In genomic region chr7:151336027-151336720, GRCh38 we compare ENCODE assay signal across 17 cellular contexts.
"Had no signal": no experiment of that assay in that cellular context is flagged by ENCODE, and none has a peak within 500 bp of the region (broad histone marks: within the 10 kb centered on the region; RNA-seq: fewer than 3 reads in every experiment).

No MANE protein-coding gene starts in this region.

- H3K4me2 ChIP-seq: neural progenitor cell had no signal

- ATAC-seq: activated CD8-positive, alpha-beta T cell treated with anti-CD3 and anti-CD28 coated beads for 36 hours; activated naive CD4-positive, alpha-beta T cell treated with anti-CD3 and anti-CD28 coated beads, Interleukin-2, amount 50 U/mL, for 72 hours; effector memory CD8-positive, alpha-beta T cell; left lobe of liver; right cardiac atrium had no signal

- H3K4me3 ChIP-seq: neural progenitor cell, prostate gland, skin epidermis, tibial nerve had no signal

- H3K27ac ChIP-seq: neural progenitor cell, prostate gland, skin epidermis, tibial nerve had no signal

- H3K4me1 Mint-ChIP-seq: neural progenitor cell had no signal

- H3K9me3 Mint-ChIP-seq: effector memory CD8-positive, alpha-beta T cell had no signal

- H3K27me3 ChIP-seq: neural progenitor cell, tibial nerve had no signal

- H3K4me3 Mint-ChIP-seq: activated CD8-positive, alpha-beta T cell treated with anti-CD3 and anti-CD28 coated beads for 36 hours; effector memory CD8-positive, alpha-beta T cell; neural progenitor cell; T-helper 2 cell treated with Interferon-gamma antibody and Interleukin-4, amounts not matched to agents 5 μg/mL and 100 μg/mL, for 36 hours had no signal

- H3K4me1 ChIP-seq: neural progenitor cell, prostate gland had no signal

- H3K9me3 ChIP-seq: prostate gland had no signal

- H3K9ac ChIP-seq: neural progenitor cell had no signal

- H3K36me3 ChIP-seq: neural progenitor cell, prostate gland, tibial nerve had no signal

- H3K27me3 Mint-ChIP-seq: activated CD8-positive, alpha-beta T cell treated with anti-CD3 and anti-CD28 coated beads for 36 hours had no signal

- H2AFZ ChIP-seq: neural progenitor cell had no signal

- H3K36me3 Mint-ChIP-seq: neural progenitor cell had no signal

- DNase-seq: activated CD4-positive, alpha-beta T cell treated with anti-CD3 and anti-CD28 coated beads for 4 hours; activated CD8-positive, alpha-beta T cell treated with anti-CD3 and anti-CD28 coated beads for 36 hours; activated effector memory CD4-positive, alpha-beta T cell treated with Interleukin-2 at 50 U/mL for 16 hours; activated T-cell treated with anti-CD3 and anti-CD28 coated beads, Interleukin-2, amount 50 U/mL, for 1 hour; amniotic stem cell; effector memory CD8-positive, alpha-beta T cell; glutamatergic neuron; right cardiac atrium; stimulated activated CD4-positive, alpha-beta T cell treated with anti-CD3 and anti-CD28 coated beads, Interleukin-15, amount 100 ng/mL, for 24 hours; stimulated activated CD4-positive, alpha-beta T cell treated with anti-CD3 and anti-CD28 coated beads, Interleukin-2, amount 100 ng/mL, for 48 hours had no signal

- H3K27ac Mint-ChIP-seq: activated CD8-positive, alpha-beta T cell treated with anti-CD3 and anti-CD28 coated beads for 36 hours; activated naive CD4-positive, alpha-beta T cell treated with anti-CD3 and anti-CD28 coated beads, Interleukin-2, amount 50 U/mL, for 72 hours; effector memory CD8-positive, alpha-beta T cell; neural progenitor cell; T-helper 2 cell treated with Interferon-gamma antibody and Interleukin-4, amounts not matched to agents 5 μg/mL and 100 μg/mL, for 36 hours had no signal
